ENCODE assay signal across 8 cellular contexts in genomic region chr11:57345555-57346151, GRCh38.
A peak's percentile ranks its signal among the peaks of the same experiment; 100 is the strongest.
DNase-seq lines count a peak whose midpoint lies in the region; ATAC-seq and TF ChIP-seq lines count a peak whose summit lies in the region.

No MANE protein-coding gene starts in this region.

- no peak overlapping the region for H3K4me3 ChIP-seq in astrocyte of the spinal cord (ENCODE audit: low read depth, low read length)

- DNase-seq in GM10266 (ENCODE audit: extremely low spot score) (peak; percentile 75), NCI-H1417 treated with DMSO at 0.1 percent for 48 hours (lab: John Stamatoyannopoulos, UW) (peak; percentile 35), T1000 (lab: John Stamatoyannopoulos, UW) (peak; percentile 42), astrocyte of the spinal cord (ENCODE audit: low read depth, low spot score) (peak; percentile 62), iPS-NIHi11 (ENCODE audit: low spot score) (peak; percentile 86)
- DNase-seq in stimulated activated CD4-positive, alpha-beta T cell treated with anti-CD3 and anti-CD28 coated beads, Interleukin-12 subunit alpha, Interleukin-12 subunit beta, amount 100 ng/mL, for 48 hours (ENCODE audit: low read depth in 2 of 3, low spot score in 1 of 3): peak; percentile 44 to 70 (median 66)

- in situ Hi-C loops in astrocyte of the spinal cord (cut with HindIII; ENCODE audit: low sequenced_read_pairs): no loop called here

- peak; percentile 71 for ATAC-seq in HG02571 (IDR thresholded peaks at IDR 0.05; ENCODE audit: unreplicated experiment)
- no peak for ATAC-seq in HG03571 (IDR thresholded peaks at IDR 0.05; ENCODE audit: unreplicated experiment)

- TF ChIP-seq CTCF in GM10266 (IDR thresholded peaks at IDR 0.05; ENCODE audit: control insufficient read depth, insufficient read depth, low read depth, missing control alignments): peak; percentile 82
- TF ChIP-seq CTCF in astrocyte of the spinal cord (IDR thresholded peaks at IDR 0.05; ENCODE audit: low read depth, low read length): peak; percentile 77

Comparison
In these comparisons a context has a peak if more than half of its experiments do, and no peak if none do; other contexts are left out.
1. DNase-seq: peak in every context shown above with its lines; median percentile 86 in iPS-NIHi11; 75 in GM10266; 66 in stimulated activated CD4-positive, alpha-beta T cell treated with anti-CD3 and anti-CD28 coated beads, Interleukin-12 subunit alpha, Interleukin-12 subunit beta, amount 100 ng/mL, for 48 hours; 62 in astrocyte of the spinal cord; 42 in T1000; 35 in NCI-H1417 treated with DMSO at 0.1 percent for 48 hours.